1 cellular context compared by ENCODE assay signal in genomic region chr20:1721687-1722512, GRCh38.
TF ChIP-seq lines count a peak whose summit lies in the region.

No MANE protein-coding gene starts in this region.

TF ChIP-seq in WTC11, 78 proteins besides CTCF, POLR2A, EP300 and RAD21 (continued from another document):
- TF ChIP-seq USF2 (CRISPR knock-in tag; IDR thresholded peaks at IDR 0.05) (peak; percentile 41), PRDM15 (CRISPR knock-in tag; IDR thresholded peaks at IDR 0.05) (peak; percentile 86), CBFB (CRISPR knock-in tag; IDR thresholded peaks at IDR 0.05; ENCODE audit: low read depth) (peak; percentile 68; the same call in 1 of the 2 replicates)
- TF ChIP-seq, protein P1, sequence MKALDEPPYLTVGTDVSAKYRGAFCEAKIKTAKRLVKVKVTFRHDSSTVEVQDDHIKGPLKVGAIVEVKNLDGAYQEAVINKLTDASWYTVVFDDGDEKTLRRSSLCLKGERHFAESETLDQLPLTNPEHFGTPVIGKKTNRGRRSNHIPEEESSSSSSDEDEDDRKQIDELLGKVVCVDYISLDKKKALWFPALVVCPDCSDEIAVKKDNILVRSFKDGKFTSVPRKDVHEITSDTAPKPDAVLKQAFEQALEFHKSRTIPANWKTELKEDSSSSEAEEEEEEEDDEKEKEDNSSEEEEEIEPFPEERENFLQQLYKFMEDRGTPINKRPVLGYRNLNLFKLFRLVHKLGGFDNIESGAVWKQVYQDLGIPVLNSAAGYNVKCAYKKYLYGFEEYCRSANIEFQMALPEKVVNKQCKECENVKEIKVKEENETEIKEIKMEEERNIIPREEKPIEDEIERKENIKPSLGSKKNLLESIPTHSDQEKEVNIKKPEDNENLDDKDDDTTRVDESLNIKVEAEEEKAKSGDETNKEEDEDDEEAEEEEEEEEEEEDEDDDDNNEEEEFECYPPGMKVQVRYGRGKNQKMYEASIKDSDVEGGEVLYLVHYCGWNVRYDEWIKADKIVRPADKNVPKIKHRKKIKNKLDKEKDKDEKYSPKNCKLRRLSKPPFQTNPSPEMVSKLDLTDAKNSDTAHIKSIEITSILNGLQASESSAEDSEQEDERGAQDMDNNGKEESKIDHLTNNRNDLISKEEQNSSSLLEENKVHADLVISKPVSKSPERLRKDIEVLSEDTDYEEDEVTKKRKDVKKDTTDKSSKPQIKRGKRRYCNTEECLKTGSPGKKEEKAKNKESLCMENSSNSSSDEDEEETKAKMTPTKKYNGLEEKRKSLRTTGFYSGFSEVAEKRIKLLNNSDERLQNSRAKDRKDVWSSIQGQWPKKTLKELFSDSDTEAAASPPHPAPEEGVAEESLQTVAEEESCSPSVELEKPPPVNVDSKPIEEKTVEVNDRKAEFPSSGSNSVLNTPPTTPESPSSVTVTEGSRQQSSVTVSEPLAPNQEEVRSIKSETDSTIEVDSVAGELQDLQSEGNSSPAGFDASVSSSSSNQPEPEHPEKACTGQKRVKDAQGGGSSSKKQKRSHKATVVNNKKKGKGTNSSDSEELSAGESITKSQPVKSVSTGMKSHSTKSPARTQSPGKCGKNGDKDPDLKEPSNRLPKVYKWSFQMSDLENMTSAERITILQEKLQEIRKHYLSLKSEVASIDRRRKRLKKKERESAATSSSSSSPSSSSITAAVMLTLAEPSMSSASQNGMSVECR (CRISPR knock-in tag; IDR thresholded peaks at IDR 0.05; ENCODE audit: borderline replicate concordance): no peak
